ENCODE assay signal across 16 cellular contexts in the genomic region with DNA sequence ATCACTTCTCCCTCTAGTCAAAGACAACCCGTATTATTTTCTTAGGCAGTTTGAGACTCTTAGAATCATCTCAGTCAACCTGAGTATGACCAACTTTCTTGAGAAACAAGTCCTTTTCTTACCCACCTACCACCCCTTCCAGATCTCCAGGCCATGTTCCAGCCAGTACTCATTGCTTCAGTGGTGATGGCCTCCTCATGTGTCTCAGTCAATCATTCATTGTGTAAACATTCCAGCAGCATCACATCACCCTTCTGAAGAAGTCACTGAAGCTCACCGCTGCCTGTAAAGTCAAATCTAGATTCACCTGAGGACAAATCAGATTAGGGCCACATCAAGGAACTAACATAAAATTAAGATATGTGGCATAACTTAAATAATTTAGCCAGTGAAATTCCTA.
DNase-seq lines count a peak whose midpoint lies in the region; ATAC-seq and TF ChIP-seq lines count a peak whose summit lies in the region.
"Had no signal": no experiment of that assay in that cellular context is flagged by ENCODE, and none has a peak within 500 bp of the region (broad histone marks: within the 10 kb centered on the region; RNA-seq: fewer than 3 reads in every experiment).

No MANE protein-coding gene starts in this region.

- H3K79me2 ChIP-seq in PC-9 (ENCODE audit: low read depth) (no peaks in the 10 kb centered on the region), fibroblast of lung (ENCODE audit: control insufficient read depth, insufficient read depth, low read length) (no peaks in the 10 kb centered on the region), osteoblast (ENCODE audit: insufficient read depth, low read length) (no peaks in the 10 kb centered on the region)

- intact Hi-C loops in PC-9 (cut with micrococcal nuclease; ENCODE audit: unreplicated experiment), result loop anchor here (5.0 kb wide), 2 partner anchors 294 to 464 kb away; no protein-coding TSS in a partner anchor
- intact Hi-C loops in uterus (cut with DNase I; ENCODE audit: low total_unique reads), result no loop called here

- H3K27ac ChIP-seq in PC-9, result no peak overlapping the region
- no peak overlapping the region for H3K27ac ChIP-seq in fibroblast of lung (ENCODE audit: insufficient read depth, low read length)
- H3K27ac ChIP-seq in osteoblast (ENCODE audit: low read depth, low read length), result no peak overlapping the region
- no peak overlapping the region for H3K27ac ChIP-seq in uterus
- H3K27ac ChIP-seq: BLaER1, right lobe of liver had no signal

- no peaks in the 10 kb centered on the region for H3K9me3 ChIP-seq in PC-9 (ENCODE audit: insufficient read depth, low read depth)
- no peaks in the 10 kb centered on the region for H3K9me3 ChIP-seq in fibroblast of lung (ENCODE audit: control insufficient read depth, insufficient read depth, low read depth, low read length)
- H3K9me3 ChIP-seq in osteoblast (ENCODE audit: low read depth, low read length), result no peaks in the 10 kb centered on the region
- no peaks in the 10 kb centered on the region for H3K9me3 ChIP-seq in uterus
- H3K9me3 ChIP-seq: BLaER1, right lobe of liver had no signal

- H3K4me2 ChIP-seq in PC-9 (0 out of 2 replicates have a peak overlapping the region, but pooled peaks have one; percentile 9), fibroblast of lung (ENCODE audit: extremely low read depth, insufficient read depth, low read length) (no peak overlapping the region), osteoblast (ENCODE audit: insufficient read depth, low read length) (peak overlapping the region; percentile 10)
- H3K4me2 ChIP-seq: BLaER1 had no signal

- CTCF ChIA-PET in PC-9 (lab: Charles Lee), result no interaction called here

- H3K9me2 ChIP-seq in PC-9 (ENCODE audit: insufficient read depth), result no peaks in the 10 kb centered on the region

- H3K36me3 ChIP-seq in PC-9 (ENCODE audit: low read depth) (no peaks in the 10 kb centered on the region), fibroblast of lung (ENCODE audit: control insufficient read depth, insufficient read depth, low read length) (no peaks in the 10 kb centered on the region), osteoblast (ENCODE audit: insufficient read depth, low read length) (no peaks in the 10 kb centered on the region), uterus (no peaks in the 10 kb centered on the region)
- H3K36me3 ChIP-seq: BLaER1, right lobe of liver had no signal

- H3K4me1 Mint-ChIP-seq in T-helper 2 cell treated with Interferon-gamma antibody and Interleukin-4, amounts not matched to agents 5 μg/mL and 100 μg/mL, for 36 hours (ENCODE audit: low read depth), result no peaks in the 10 kb centered on the region

- H4K20me1 ChIP-seq in PC-9 (ENCODE audit: insufficient read depth) (no peaks in the 10 kb centered on the region), fibroblast of lung (ENCODE audit: control insufficient read depth, extremely low read depth, insufficient read depth, low read length) (no peaks in the 10 kb centered on the region), osteoblast (ENCODE audit: insufficient read depth, low read length) (no peaks in the 10 kb centered on the region)
- H4K20me1 ChIP-seq: BLaER1 had no signal

- TF ChIP-seq CTCF in PC-9 (conservative IDR thresholded peaks at IDR 0.05), result no peak
- no peak for TF ChIP-seq CTCF in fibroblast of lung (conservative IDR thresholded peaks at IDR 0.05 in 1 of 2, IDR thresholded peaks at IDR 0.05 in 1 of 2; ENCODE audit: low read depth in 1 of 2, low read length in 2 of 2)
- no peak for TF ChIP-seq CTCF in osteoblast (IDR thresholded peaks at IDR 0.05; ENCODE audit: extremely low read depth, low read depth, low read length)
- no peak for TF ChIP-seq CTCF in uterus (IDR thresholded peaks at IDR 0.05)

- H3K36me3 Mint-ChIP-seq in T-helper 2 cell treated with Interferon-gamma antibody and Interleukin-4, amounts not matched to agents 5 μg/mL and 100 μg/mL, for 36 hours (ENCODE audit: low read depth), result no peaks in the 10 kb centered on the region
- H3K36me3 Mint-ChIP-seq: natural killer cell had no signal

- H3K27ac Mint-ChIP-seq in T-helper 2 cell treated with Interferon-gamma antibody and Interleukin-4, amounts not matched to agents 5 μg/mL and 100 μg/mL, for 36 hours, result no peak overlapping the region
- H3K27ac Mint-ChIP-seq: activated T-helper 1 cell treated with anti-CD3 and anti-CD28 coated beads, Interleukin-12 subunit alpha, Interleukin-12 subunit beta, Interleukin-2, Interleukin-4 antibody, amounts not matched to agents 30 ng/mL and 10 ng/mL and 1 ng/mL, durations not matched to agents 14 hours and 24 hours and 36 hours; natural killer cell had no signal

- H3K4me3 Mint-ChIP-seq in T-helper 2 cell treated with Interferon-gamma antibody and Interleukin-4, amounts not matched to agents 5 μg/mL and 100 μg/mL, for 36 hours, result no peak overlapping the region
- H3K4me3 Mint-ChIP-seq: activated T-helper 1 cell treated with anti-CD3 and anti-CD28 coated beads, Interleukin-12 subunit alpha, Interleukin-12 subunit beta, Interleukin-2, Interleukin-4 antibody, amounts not matched to agents 30 ng/mL and 10 ng/mL and 1 ng/mL, durations not matched to agents 14 hours and 24 hours and 36 hours; natural killer cell had no signal

- H3K27me3 Mint-ChIP-seq in T-helper 2 cell treated with Interferon-gamma antibody and Interleukin-4, amounts not matched to agents 5 μg/mL and 100 μg/mL, for 36 hours (ENCODE audit: low read depth), result no peaks in the 10 kb centered on the region

- H3K9me3 Mint-ChIP-seq in T-helper 2 cell treated with Interferon-gamma antibody and Interleukin-4, amounts not matched to agents 5 μg/mL and 100 μg/mL, for 36 hours, result no peaks in the 10 kb centered on the region
- H3K9me3 Mint-ChIP-seq: natural killer cell had no signal

- H3K9ac ChIP-seq in fibroblast of lung (ENCODE audit: insufficient read depth, low read length), result no peak overlapping the region
- H3K9ac ChIP-seq: BLaER1 had no signal

- DNase-seq in ELF-1 (ENCODE audit: low read depth, low spot score) (peak; percentile 41), PC-9 (peak; percentile 54 to 80), fibroblast of lung (ENCODE audit: low read depth in 2 of 2) (peak; percentile 5 to 57), osteoblast (ENCODE audit: insufficient read length, low spot score, missing footprints) (no peak), iPS-NIHi11 (ENCODE audit: low spot score) (no peak), uterus (no peak)
- DNase-seq in T-helper 2 cell treated with Interferon-gamma antibody and Interleukin-4, amounts not matched to agents 5 μg/mL and 100 μg/mL, for 36 hours (ENCODE audit: low spot score), result no peak
- DNase-seq: left colon; natural killer cell; NCI-H2171; right lobe of liver; stimulated activated naive CD4-positive, alpha-beta T cell; T-helper 9 cell had no signal

- H2AFZ ChIP-seq in PC-9 (no peak overlapping the region), fibroblast of lung (ENCODE audit: low read length) (no peak overlapping the region), osteoblast (ENCODE audit: low read length) (no peak overlapping the region)

- ATAC-seq in HG03342 (IDR thresholded peaks at IDR 0.05; ENCODE audit: unreplicated experiment), result no peak
- ATAC-seq: left colon, natural killer cell had no signal

- H3F3A ChIP-seq in PC-9 (ENCODE audit: insufficient read depth, low read depth), result peaks cover 11% of the 10 kb centered on the region; the same call in 1 of the 2 replicates

- no peak for TF ChIP-seq POLR2A in uterus (IDR thresholded peaks at IDR 0.05)

- H3K4me1 ChIP-seq in PC-9 (replicated peaks; ENCODE audit: insufficient read depth) (peaks cover 14% of the 10 kb centered on the region), fibroblast of lung (ENCODE audit: control insufficient read depth, extremely low read depth, insufficient read depth, low read length) (no peaks in the 10 kb centered on the region), osteoblast (ENCODE audit: insufficient read depth, low read length) (peaks cover 14% of the 10 kb centered on the region), uterus (no peaks in the 10 kb centered on the region)
- H3K4me1 ChIP-seq: BLaER1 had no signal

- no peak overlapping the region for H3K4me3 ChIP-seq in PC-9
- no peak overlapping the region for H3K4me3 ChIP-seq in fibroblast of lung (replicated peaks in 1 of 4; ENCODE audit: control extremely low read depth in 1 of 4, insufficient read depth in 1 of 4, low read depth in 3 of 4, low read length in 4 of 4)
- no peak overlapping the region for H3K4me3 ChIP-seq in osteoblast (ENCODE audit: insufficient read depth, low read length)
- H3K4me3 ChIP-seq in uterus, result no peak overlapping the region
- H3K4me3 ChIP-seq: BLaER1, right lobe of liver had no signal

- BruUV-seq in PC-9 (replicated peaks; lab: Mats Ljungman, UMichigan), result no TSS peak

- H3K27me3 ChIP-seq in PC-9 (ENCODE audit: insufficient read depth, low read depth) (no peaks in the 10 kb centered on the region), fibroblast of lung (ENCODE audit: control insufficient read depth, insufficient read depth, low read length) (no peaks in the 10 kb centered on the region), osteoblast (ENCODE audit: insufficient read depth, low read length) (no peaks in the 10 kb centered on the region), uterus (no peaks in the 10 kb centered on the region)
- H3K27me3 ChIP-seq: BLaER1, right lobe of liver had no signal

- POLR2A ChIA-PET in PC-9 (lab: Charles Lee; ENCODE audit: unreplicated experiment), result interaction anchor here (0.6 kb wide), 1 partner anchor 148 kb away, joined by 8 read pairs; no protein-coding TSS in a partner anchor

Comparison
In these comparisons a context has a peak if more than half of its experiments do, and no peak if none do; other contexts are left out.
1. DNase-seq: peak in ELF-1 (single experiment), PC-9 (2 of 2) and fibroblast of lung (2 of 2); none in osteoblast (single experiment), T-helper 2 cell treated with Interferon-gamma antibody and Interleukin-4, amounts not matched to agents 5 μg/mL and 100 μg/mL, for 36 hours (single experiment), iPS-NIHi11 (single experiment) and uterus (0 of 2).